29 cellular contexts compared by ENCODE assay signal in the genomic region with DNA sequence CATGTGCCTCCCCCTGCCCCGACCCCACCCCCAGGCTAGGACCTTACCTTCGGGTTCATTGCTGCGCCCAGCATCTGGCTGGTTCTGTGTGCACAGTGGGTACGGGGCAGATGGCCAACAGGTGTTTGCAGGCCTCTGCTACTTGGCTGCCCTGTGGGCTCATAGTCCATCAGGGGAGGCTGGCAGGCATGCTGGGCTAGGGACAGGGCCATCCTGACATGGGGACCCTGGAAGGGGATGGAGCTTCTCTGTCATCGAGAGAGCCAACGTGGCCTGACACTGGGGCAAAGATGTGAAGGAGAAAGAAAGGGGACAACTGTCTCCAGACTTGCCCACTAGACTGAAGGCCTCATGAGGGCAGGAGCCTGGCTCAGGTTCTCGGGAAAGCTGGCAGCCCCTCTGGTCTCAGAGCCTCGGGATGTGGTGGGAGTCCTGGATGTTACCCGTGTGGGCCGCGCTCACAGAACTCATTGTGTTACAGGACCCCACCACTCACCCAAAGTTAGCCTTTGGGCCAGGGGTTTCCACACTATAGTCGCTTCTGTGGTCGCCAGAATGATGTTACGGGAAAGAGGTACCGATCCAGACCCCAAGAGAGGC. TPM values are rescaled to one million over a fixed set of nuclear protein-coding genes. Genes with fewer than 3 reads are reported as not detected.
"Had no signal": no experiment of that assay in that cellular context is flagged by ENCODE, and none has a peak within 500 bp of the region (broad histone marks: within the 10 kb centered on the region; RNA-seq: fewer than 3 reads in every experiment).

No MANE protein-coding gene starts in this region.

- H3K9me3 ChIP-seq: adrenal gland, body of pancreas had no signal

- H3K4me3 ChIP-seq: adrenal gland, body of pancreas, coronary artery, dorsolateral prefrontal cortex had no signal

- H3K4me1 ChIP-seq: adrenal gland, body of pancreas had no signal

- H3K36me3 ChIP-seq: adrenal gland had no signal

- FAIRE-seq: frontal cortex had no signal

- H3K27ac ChIP-seq: adrenal gland, body of pancreas, coronary artery had no signal

- DNase-seq: activated CD4-positive, alpha-beta memory T cell treated with anti-CD3 and anti-CD28 coated beads, Interleukin-2, amount 10 ng/mL, durations not matched to agents 7 days and 5 days; activated CD4-positive, alpha-beta T cell treated with anti-CD3 and anti-CD28 coated beads for 36 hours; activated CD4-positive, alpha-beta T cell treated with anti-CD3 and anti-CD28 coated beads, Interleukin-2, amount 10 ng/mL, durations not matched to agents 7 days and 5 days; activated CD4-positive, alpha-beta T cell treated with anti-CD3 and anti-CD28 coated beads, Interleukin-2, amount 50 U/mL, for 4 hours; activated CD4-positive, CD25-positive, alpha-beta regulatory T cell; activated CD4-positive, CD25-positive, alpha-beta regulatory T cell treated with anti-CD3 and anti-CD28 coated beads, Interleukin-2, amount 50 U/mL, for 72 hours; activated CD8-positive, alpha-beta memory T cell treated with anti-CD3 and anti-CD28 coated beads, Interleukin-2, amount 50 U/mL, for 48 hours; activated naive CD4-positive, alpha-beta T cell treated with anti-CD3 and anti-CD28 coated beads for 36 hours; activated naive CD8-positive, alpha-beta T cell treated with anti-CD3 and anti-CD28 coated beads for 36 hours; activated naive CD8-positive, alpha-beta T cell treated with anti-CD3 and anti-CD28 coated beads, Interleukin-2, amount 50 U/mL, for 24 hours; activated T-cell treated with anti-CD3 and anti-CD28 coated beads for 4 hours; activated T-cell treated with anti-CD3 and anti-CD28 coated beads, Interleukin-2, amount 50 U/mL, for 24 hours; activated T-cell treated with anti-CD3 and anti-CD28 coated beads, Interleukin-2, amount 50 U/mL, for 72 hours; amygdala; aorta; body of pancreas; central memory CD4-positive, alpha-beta T cell; cerebellar nuclear complex; effector memory CD4-positive, alpha-beta T cell; foreskin fibroblast; T-helper 1 cell; T-helper 17 cell; T1000 had no signal

RNA-seq across cellular contexts. Expression of gene ZNF536, which starts 4.7 kb away (rescaled TPM):
- total RNA-seq: activated CD4-positive, alpha-beta memory T cell treated with anti-CD3 and anti-CD28 coated beads, Interleukin-2, amount 10 ng/mL, durations not matched to agents 7 days and 5 days; activated CD4-positive, alpha-beta T cell treated with anti-CD3 and anti-CD28 coated beads for 36 hours; activated CD4-positive, alpha-beta T cell treated with anti-CD3 and anti-CD28 coated beads, Interleukin-2, amount 10 ng/mL, durations not matched to agents 7 days and 5 days; activated naive CD4-positive, alpha-beta T cell treated with anti-CD3 and anti-CD28 coated beads for 36 hours; activated naive CD8-positive, alpha-beta T cell treated with anti-CD3 and anti-CD28 coated beads for 36 hours; body of pancreas; endodermal cell; epithelial cell of proximal tubule; T-helper 17 cell had no signal
